10 cellular contexts compared by ENCODE assay signal in genomic region chr14:23119362-23120327, GRCh38. TPM values are rescaled to one million over a fixed set of nuclear protein-coding genes. Genes with fewer than 3 reads are reported as not detected.
A peak's percentile ranks its signal among the peaks of the same experiment; 100 is the strongest.
DNase-seq lines count a peak whose midpoint lies in the region; ATAC-seq and TF ChIP-seq lines count a peak whose summit lies in the region.
"Had no signal": no experiment of that assay in that cellular context is flagged by ENCODE, and none has a peak within 500 bp of the region (broad histone marks: within the 10 kb centered on the region; RNA-seq: fewer than 3 reads in every experiment).

No MANE protein-coding gene starts in this region.

- TF ChIP-seq CTCF in GM20000 (IDR thresholded peaks at IDR 0.05; ENCODE audit: extremely low read depth, missing control alignments) = no peak

- DNase-seq in GM20000 (ENCODE audit: low spot score) (peak; percentile 54), SIG-M5 (lab: John Stamatoyannopoulos, UW) (peak; percentile 55), 8988T (no peak)
- DNase-seq in activated naive CD4-positive, alpha-beta T cell treated with anti-CD3 and anti-CD28 coated beads, Interleukin-2, amount 50 U/mL, for 72 hours (ENCODE audit: low spot score in 2 of 2) = peak in 1 of 2 donors; percentile 25
- no peak for DNase-seq in stimulated activated CD8-positive, alpha-beta memory T cell treated with anti-CD3 and anti-CD28 coated beads, Interleukin-4, amount 100 ng/mL, for 48 hours
- DNase-seq: NCI-H1417 treated with DMSO at 0.1 percent for 48 hours had no signal

- peak overlapping the region; percentile 79 to 88 for H3K27ac Mint-ChIP-seq in activated naive CD4-positive, alpha-beta T cell treated with anti-CD3 and anti-CD28 coated beads, Interleukin-2, amount 50 U/mL, for 72 hours

- H3K4me3 ChIP-seq in skin epidermis = no peak overlapping the region

- peak; percentile 8 to 39 for ATAC-seq in activated naive CD4-positive, alpha-beta T cell treated with anti-CD3 and anti-CD28 coated beads, Interleukin-2, amount 50 U/mL, for 72 hours
- ATAC-seq in HG03442 (IDR thresholded peaks at IDR 0.05; ENCODE audit: unreplicated experiment) = no peak

- no peaks in the 10 kb centered on the region for H3K36me3 Mint-ChIP-seq in activated naive CD4-positive, alpha-beta T cell treated with anti-CD3 and anti-CD28 coated beads, Interleukin-2, amount 50 U/mL, for 72 hours

- H3K27ac ChIP-seq in skin epidermis = peak overlapping the region in 12 of 21 experiments; percentile 22 to 85 (median 56)

- no peaks in the 10 kb centered on the region for H3K9me3 Mint-ChIP-seq in activated naive CD4-positive, alpha-beta T cell treated with anti-CD3 and anti-CD28 coated beads, Interleukin-2, amount 50 U/mL, for 72 hours

RNA-seq across cellular contexts. Expression of gene CEBPE, which starts 0.6 kb away (rescaled TPM):
- under 1 TPM; 0.34 to 0.41 TPM for total RNA-seq in activated naive CD4-positive, alpha-beta T cell treated with anti-CD3 and anti-CD28 coated beads, Interleukin-2, amount 50 U/mL, for 72 hours
- total RNA-seq: renal cortical epithelial cell had no signal

RNA-seq across cellular contexts. Expression of gene CIROP, which starts 14.9 kb away (rescaled TPM):
- not detected for total RNA-seq in activated naive CD4-positive, alpha-beta T cell treated with anti-CD3 and anti-CD28 coated beads, Interleukin-2, amount 50 U/mL, for 72 hours
- total RNA-seq: renal cortical epithelial cell; T-helper 2 cell treated with Interferon-gamma antibody and Interleukin-4, amounts not matched to agents 100 ng/mL and 5 ng/mL, for 36 hours had no signal

RNA-seq across cellular contexts. Expression of gene C14orf119, which starts 24.3 kb away (rescaled TPM):
- 10 to 100 TPM; 36.5 to 49.1 TPM for total RNA-seq in activated naive CD4-positive, alpha-beta T cell treated with anti-CD3 and anti-CD28 coated beads, Interleukin-2, amount 50 U/mL, for 72 hours

RNA-seq across cellular contexts. Expression of gene ACIN1, which starts 24.7 kb away (rescaled TPM):
- 100 to 1,000 TPM; 187 to 191 TPM for total RNA-seq in activated naive CD4-positive, alpha-beta T cell treated with anti-CD3 and anti-CD28 coated beads, Interleukin-2, amount 50 U/mL, for 72 hours

Comparison
In these comparisons a context has a peak if more than half of its experiments do, and no peak if none do; other contexts are left out.
1. DNase-seq: peak in GM20000 (single experiment) and SIG-M5 (single experiment); none in stimulated activated CD8-positive, alpha-beta memory T cell treated with anti-CD3 and anti-CD28 coated beads, Interleukin-4, amount 100 ng/mL, for 48 hours (single experiment) and 8988T (single experiment).